In genomic region chr2:170846318-170846717, GRCh38 we compare ENCODE assay signal across 26 cellular contexts. TPM values are rescaled to one million over a fixed set of nuclear protein-coding genes. Genes with fewer than 3 reads are reported as not detected.
"Had no signal": no experiment of that assay in that cellular context is flagged by ENCODE, and none has a peak within 500 bp of the region (broad histone marks: within the 10 kb centered on the region; RNA-seq: fewer than 3 reads in every experiment).

No MANE protein-coding gene starts in this region.

- H3K27ac ChIP-seq: epithelial cell of prostate, neural progenitor cell, sigmoid colon, testis, uterus had no signal

- H3K4me3 ChIP-seq: neural progenitor cell, sigmoid colon, smooth muscle cell, uterus had no signal

- FAIRE-seq: frontal cortex, islet of Langerhans had no signal

- DNase-seq: activated CD4-positive, alpha-beta memory T cell treated with anti-CD3 and anti-CD28 coated beads for 36 hours; activated CD4-positive, alpha-beta T cell treated with anti-CD3 and anti-CD28 coated beads for 48 hours; activated naive CD4-positive, alpha-beta T cell treated with anti-CD3 and anti-CD28 coated beads for 36 hours; activated naive CD8-positive, alpha-beta T cell treated with anti-CD3 and anti-CD28 coated beads, Interleukin-2, amount 10 ng/mL, durations not matched to agents 7 days and 5 days; activated T-cell treated with anti-CD3 and anti-CD28 coated beads, Interleukin-2, amount 50 U/mL, for 48 hours; amniotic stem cell; cerebellar nuclear complex; cortex of kidney; endodermal cell; glutamatergic neuron; left ventricle myocardium superior; mammary epithelial cell; naive thymus-derived CD8-positive, alpha-beta T cell; retina; sigmoid colon; stimulated activated CD4-positive, alpha-beta T cell treated with anti-CD3 and anti-CD28 coated beads, Interleukin-15, amount 100 ng/mL, for 24 hours; stimulated activated naive CD4-positive, alpha-beta T cell; testis; trophoblast cell; uterus had no signal

- H3K36me3 ChIP-seq: neural progenitor cell, sigmoid colon, uterus had no signal

- ATAC-seq: left ventricle myocardium superior; naive thymus-derived CD8-positive, alpha-beta T cell had no signal

- H3K27me3 ChIP-seq: neural progenitor cell, sigmoid colon, testis, uterus had no signal

- H3K4me1 ChIP-seq: neural progenitor cell, sigmoid colon, testis, uterus had no signal

- H3K9me3 ChIP-seq: sigmoid colon, testis, uterus had no signal

RNA-seq across cellular contexts. Expression of gene GAD1, which starts 29.6 kb away (rescaled TPM):
- total RNA-seq: left ventricle myocardium superior; naive thymus-derived CD8-positive, alpha-beta T cell; posterior vena cava had no signal
- polyA plus RNA-seq: naive thymus-derived CD8-positive, alpha-beta T cell had no signal
